ENCODE assay signal across 1 cellular context in genomic region chr16:70689035-70689969, GRCh38.
TF ChIP-seq lines count a peak whose summit lies in the region.

No MANE protein-coding gene starts in this region.

TF ChIP-seq in IMR-90, 13 proteins besides CTCF, POLR2A, EP300 and RAD21 (continued from another document):
- TF ChIP-seq CEBPB (IDR thresholded peaks at IDR 0.05; ENCODE audit: low read depth, low read length): no peak
